ENCODE assay signal across 11 cellular contexts in genomic region chr4:185792384-185793146, GRCh38. TPM values are rescaled to one million over a fixed set of nuclear protein-coding genes. Genes with fewer than 3 reads are reported as not detected.
DNase-seq lines count a peak whose midpoint lies in the region; ATAC-seq and TF ChIP-seq lines count a peak whose summit lies in the region.
"Had no signal": no experiment of that assay in that cellular context is flagged by ENCODE, and none has a peak within 500 bp of the region (broad histone marks: within the 10 kb centered on the region; RNA-seq: fewer than 3 reads in every experiment).

No MANE protein-coding gene starts in this region.

- no peaks in the 10 kb centered on the region for H3K79me2 ChIP-seq in SK-N-SH (ENCODE audit: insufficient read depth)

- no peak overlapping the region for H3K4me2 ChIP-seq in SK-N-SH

- H3K4me1 ChIP-seq in heart right ventricle: peaks cover 9 to 91% (median 60%) of the 10 kb centered on the region in 9 donors
- H3K4me1 ChIP-seq in SK-N-SH (ENCODE audit: control insufficient read depth in 1 of 2, insufficient read depth in 2 of 2, low read depth in 1 of 2, low read length in 1 of 2): peaks cover 10 to 13% of the 10 kb centered on the region in 2 experiments; a peak in 2 of 4 replicates
- no peaks in the 10 kb centered on the region for H3K4me1 ChIP-seq in transverse colon

- no peak overlapping the region for H3K4me3 ChIP-seq in heart right ventricle
- no peak overlapping the region for H3K4me3 ChIP-seq in SK-N-SH (ENCODE audit: low read depth in 2 of 2, low read length in 1 of 2)
- H3K4me3 ChIP-seq in transverse colon: no peak overlapping the region

- H3K9me2 ChIP-seq in SK-N-SH: no peaks in the 10 kb centered on the region

- in situ Hi-C loops in transverse colon (cut with MboI; ENCODE audit: low pct_ligation_motif_present in 1 of 4, low pct_unique_long_range_greater_than_20kb in 1 of 4, low sequenced_read_pairs in 3 of 4): no loop called here

- no peak for TF ChIP-seq RAD21 in SK-N-SH (IDR thresholded peaks at IDR 0.05; ENCODE audit: low read length)

- POLR2A ChIA-PET in SK-N-SH (lab: Yijun Ruan, JAX): no interaction called here

- H3K36me3 ChIP-seq in heart right ventricle: peaks cover 0 to 14% (median 0%) of the 10 kb centered on the region in 9 donors
- H3K36me3 ChIP-seq in SK-N-SH (replicated peaks in 1 of 2; ENCODE audit: control insufficient read depth in 1 of 2, insufficient read depth in 2 of 2, low read length in 1 of 2): no peaks in the 10 kb centered on the region
- no peaks in the 10 kb centered on the region for H3K36me3 ChIP-seq in transverse colon

- CTCF ChIA-PET in SK-N-SH (lab: Yijun Ruan, JAX): interaction anchor here (0.6 kb wide), 1 partner anchor 40 kb away, joined by 3 read pairs; no protein-coding TSS in a partner anchor

- H3K9me3 ChIP-seq in heart right ventricle: no peaks in the 10 kb centered on the region
- no peaks in the 10 kb centered on the region for H3K9me3 ChIP-seq in SK-N-SH
- no peaks in the 10 kb centered on the region for H3K9me3 ChIP-seq in transverse colon

- no peak for TF ChIP-seq CTCF in heart right ventricle (IDR thresholded peaks at IDR 0.05)
- no peak for TF ChIP-seq CTCF in SK-N-SH (IDR thresholded peaks at IDR 0.05)
- TF ChIP-seq CTCF in transverse colon (IDR thresholded peaks at IDR 0.05): no peak

- TF ChIP-seq EP300 in SK-N-SH (IDR thresholded peaks at IDR 0.05; ENCODE audit: borderline replicate concordance in 1 of 2, low read depth in 1 of 2, low read length in 1 of 2): no peak
- TF ChIP-seq EP300 in transverse colon (IDR thresholded peaks at IDR 0.05; ENCODE audit: low read depth): no peak

- H3K27ac ChIP-seq in heart right ventricle: peak overlapping the region in 8 of 10 donors; percentile 8 to 62 (median 24)
- H3K27ac ChIP-seq in SK-N-SH (ENCODE audit: low read depth in 2 of 2, low read length in 1 of 2): peak overlapping the region; percentile 26 to 32; a peak in 3 of 4 replicates
- H3K27ac ChIP-seq in transverse colon: peak overlapping the region in 3 of 4 donors; percentile 38 to 48 (median 44)

- intact Hi-C loops in heart right ventricle (cut with DNase I) (loop anchor here in 2 of 10 donors (10.0 kb wide), 2 partner anchors 148 to 222 kb away; no protein-coding TSS in a partner anchor), left ventricle myocardium superior (cut with micrococcal nuclease) (no loop called here), transverse colon (cut with DNase I; ENCODE audit: low total_unique reads) (loop anchor here (10.0 kb wide), 1 partner anchor 138 kb away; no protein-coding TSS in a partner anchor)

- no peak for TF ChIP-seq POLR2A in transverse colon (IDR thresholded peaks at IDR 0.05)

- no peak overlapping the region for H3K9ac ChIP-seq in SK-N-SH

- WGBS in heart right ventricle, 2 donors: 36 to 40% methylated on average over 12 of the region's 12 CpGs
- WGBS in SK-N-SH (ENCODE audit: low lambda C conversion rate): 74% methylated on average over 12 of the region's 12 CpGs
- 52 to 74% methylated on average over 8 to 12 of the region's 12 CpGs for WGBS in transverse colon (ENCODE audit: low coverage in 1 of 2), 2 donors

- ATAC-seq in heart right ventricle: peak in 3 of 8 donors; percentile 12 to 23 (median 20)
- no peak for ATAC-seq in left ventricle myocardium superior

- H3K27me3 ChIP-seq in heart right ventricle (no peaks in the 10 kb centered on the region), SK-N-SH (ENCODE audit: insufficient read depth) (no peaks in the 10 kb centered on the region), transverse colon (no peaks in the 10 kb centered on the region)

- no peaks in the 10 kb centered on the region for H3F3A ChIP-seq in SK-N-SH (replicated peaks; ENCODE audit: insufficient read depth)

- H4K20me1 ChIP-seq in SK-N-SH (ENCODE audit: insufficient read depth): no peaks in the 10 kb centered on the region

- no peak overlapping the region for H2AFZ ChIP-seq in SK-N-SH (ENCODE audit: low read depth)

- DNase-seq in heart right ventricle: peak in 1 of 2 donors; percentile 29
- DNase-seq in left ventricle myocardium superior: no peak
- DNase-seq in SK-N-SH: no peak
- peak; percentile 82 for DNase-seq in glomerular visceral epithelial cell (ENCODE audit: extremely low spot score)
- no peak for DNase-seq in transverse colon
- no peak for DNase-seq in Kasumi-1 (lab: John Stamatoyannopoulos, UW)
- no peak for DNase-seq in nucleus accumbens (lab: John Stamatoyannopoulos, UW)
- no peak for DNase-seq in HUDEP-2 (lab: John Stamatoyannopoulos, UW; ENCODE audit: unreplicated experiment in 76 of 76)
- DNase-seq: activated B cell treated with CpG ODN at 0.5 μM for 24 hours; activated naive CD8-positive, alpha-beta T cell treated with anti-CD3 and anti-CD28 coated beads, Interleukin-2, amount 10 ng/mL, durations not matched to agents 7 days and 5 days; CD4-positive, alpha-beta T cell had no signal

TF ChIP-seq in SK-N-SH, 30 proteins besides CTCF, POLR2A, EP300 and RAD21:
- TF ChIP-seq CHD2 (IDR thresholded peaks at IDR 0.05; ENCODE audit: low read length, partially characterized antibody): no peak
- no peak for TF ChIP-seq GATA2 (CRISPR knock-in tag; IDR thresholded peaks at IDR 0.05)
- peak; percentile 54 for TF ChIP-seq TCF12 (IDR thresholded peaks at IDR 0.05)
- TF ChIP-seq NFIC (IDR thresholded peaks at IDR 0.05; ENCODE audit: borderline replicate concordance): peak; percentile 74; the same call in 1 of the 2 replicates
- no peak for TF ChIP-seq TAF1 (IDR thresholded peaks at IDR 0.05; ENCODE audit: borderline replicate concordance, low read depth, low read length)
- TF ChIP-seq ELF1 (IDR thresholded peaks at IDR 0.05): no peak
- TF ChIP-seq FOSL2 (IDR thresholded peaks at IDR 0.05; ENCODE audit: borderline replicate concordance, low read depth): no peak
- TF ChIP-seq SIN3A (IDR thresholded peaks at IDR 0.05; ENCODE audit: borderline replicate concordance, low read depth, low read length): no peak
- TF ChIP-seq ZBTB33 (IDR thresholded peaks at IDR 0.05; ENCODE audit: borderline replicate concordance, low read depth): no peak
- no peak for TF ChIP-seq IRF3 (IDR thresholded peaks at IDR 0.05; ENCODE audit: low read depth, low read length)
- no peak for TF ChIP-seq JUND (IDR thresholded peaks at IDR 0.05)
- TF ChIP-seq TEAD4 (IDR thresholded peaks at IDR 0.05; ENCODE audit: borderline replicate concordance, insufficient read depth): peak; percentile 68; the same call in 1 of the 2 replicates
- TF ChIP-seq FOXJ3 (CRISPR knock-in tag; IDR thresholded peaks at IDR 0.05): no peak
TF ChIP-seq in SK-N-SH: peak in this region for 3.

RNA-seq across cellular contexts. Expression of gene SORBS2, which starts 19.4 kb away (rescaled TPM):
- total RNA-seq in heart right ventricle: 1,000 to 10,000 TPM in 8 of 10 donors, 100 to 1,000 TPM in 2; 975 to 3,169 (median 1,932) TPM
- polyA plus RNA-seq in heart right ventricle: 100 to 1,000 TPM; 175 to 259 TPM
- total RNA-seq in left ventricle myocardium superior: 911 TPM
- polyA plus RNA-seq in SK-N-SH (2012; rRNA removed): 2.5 and 3.1 TPM in 2 replicates
- 1.5 and 2.4 TPM in 2 replicates for polyA plus RNA-seq in SK-N-SH (2012; cell fraction: cytosol; rRNA removed)
- 3.8 and 4.7 TPM in 2 replicates for polyA plus RNA-seq in SK-N-SH (2012; cell fraction: nucleus; rRNA removed)
- total RNA-seq in transverse colon: 100 to 1,000 TPM in 3 of 4 donors, 10 to 100 TPM in 1; 92.7 to 234 (median 122) TPM
- total RNA-seq: activated B cell treated with CpG ODN at 0.5 μM for 24 hours; activated naive CD8-positive, alpha-beta T cell treated with anti-CD3 and anti-CD28 coated beads, Interleukin-2, amount 10 ng/mL, durations not matched to agents 7 days and 5 days; CD4-positive, alpha-beta T cell had no signal
